In genomic region chr11:31092638-31093037, GRCh38 we compare ENCODE assay signal across 24 cellular contexts.
"Had no signal": no experiment of that assay in that cellular context is flagged by ENCODE, and none has a peak within 500 bp of the region (broad histone marks: within the 10 kb centered on the region; RNA-seq: fewer than 3 reads in every experiment).

No MANE protein-coding gene starts in this region.

- H3K4me1 Mint-ChIP-seq: stimulated activated effector memory CD8-positive, alpha-beta T cell treated with anti-CD3 and anti-CD28 coated beads, Interleukin-12 subunit alpha, Interleukin-12 subunit beta, amount 100 ng/mL, for 72 hours; stimulated activated memory B cell treated with anti-CD40 and anti-IgM and Interleukin-4, amounts not matched to agents 10 μg/mL and 1 μg/mL and 100 μg/mL, for 72 hours; stimulated activated naive B cell treated with anti-CD40 and anti-IgM and Interleukin-4, amounts not matched to agents 10 μg/mL and 1 μg/mL and 100 μg/mL, for 72 hours; stimulated activated naive CD8-positive, alpha-beta T cell treated with anti-CD3 and anti-CD28 coated beads, Interleukin-15, amount 100 ng/mL, for 72 hours had no signal

- DNase-seq: stimulated activated CD4-positive, alpha-beta T cell treated with anti-CD3 and anti-CD28 coated beads, Interleukin-2, amount 100 ng/mL, for 48 hours; stimulated activated CD4-positive, alpha-beta T cell treated with anti-CD3 and anti-CD28 coated beads, Interleukin-4, amount 100 ng/mL, for 1 hour; stimulated activated CD4-positive, alpha-beta T cell treated with anti-CD3 and anti-CD28 coated beads, Interleukin-4, amount 100 ng/mL, for 24 hours; stimulated activated CD4-positive, alpha-beta T cell treated with anti-CD3 and anti-CD28 coated beads, Interleukin-4, amount 100 ng/mL, for 4 hours; stimulated activated CD8-positive, alpha-beta memory T cell treated with anti-CD3 and anti-CD28 coated beads, Interleukin-4, amount 100 ng/mL, for 48 hours; stimulated activated naive B cell treated with anti-CD40 and anti-IgM and Interleukin-4, amounts not matched to agents 10 μg/mL and 1 μg/mL and 100 μg/mL, for 72 hours; stimulated activated naive CD4-positive, alpha-beta T cell; stimulated activated naive CD4-positive, alpha-beta T cell treated with Interleukin-2 at 50 U/mL for 16 hours; stimulated activated naive CD8-positive, alpha-beta T cell treated with anti-CD3 and anti-CD28 coated beads, Interleukin-15, amount 100 ng/mL, for 72 hours; stimulated activated naive CD8-positive, alpha-beta T cell treated with anti-CD3 and anti-CD28 coated beads, Interleukin-15, Interleukin-2, amounts not matched to agents 100 U/mL and 50 U/mL, for 24 hours; stomach; substantia nigra; testis; thyroid gland; tibial artery; transverse colon; trophoblast cell; upper lobe of left lung; upper lobe of right lung; uterus had no signal

- H3K4me3 Mint-ChIP-seq: stimulated activated effector memory CD8-positive, alpha-beta T cell treated with anti-CD3 and anti-CD28 coated beads, Interleukin-12 subunit alpha, Interleukin-12 subunit beta, amount 100 ng/mL, for 72 hours; stimulated activated memory B cell treated with anti-CD40 and anti-IgM and Interleukin-4, amounts not matched to agents 10 μg/mL and 1 μg/mL and 100 μg/mL, for 72 hours; stimulated activated naive B cell treated with anti-CD40 and anti-IgM and Interleukin-4, amounts not matched to agents 10 μg/mL and 1 μg/mL and 100 μg/mL, for 72 hours; stimulated activated naive CD8-positive, alpha-beta T cell treated with anti-CD3 and anti-CD28 coated beads, Interleukin-15, amount 100 ng/mL, for 72 hours; stimulated activated naive CD8-positive, alpha-beta T cell treated with anti-CD3 and anti-CD28 coated beads, Interleukin-15, Interleukin-2, amounts not matched to agents 100 ng/mL and 50 ng/mL, for 24 hours; type B pancreatic cell had no signal

- ATAC-seq: stimulated activated effector memory CD8-positive, alpha-beta T cell treated with anti-CD3 and anti-CD28 coated beads, Interleukin-12 subunit alpha, Interleukin-12 subunit beta, amount 100 ng/mL, for 72 hours; stimulated activated memory B cell treated with anti-CD40 and anti-IgM and Interleukin-4, amounts not matched to agents 10 μg/mL and 1 μg/mL and 100 μg/mL, for 72 hours; stimulated activated naive B cell treated with anti-CD40 and anti-IgM and Interleukin-4, amounts not matched to agents 10 μg/mL and 1 μg/mL and 100 μg/mL, for 72 hours; stimulated activated naive CD8-positive, alpha-beta T cell treated with anti-CD3 and anti-CD28 coated beads, Interleukin-15, amount 100 ng/mL, for 72 hours; stimulated activated naive CD8-positive, alpha-beta T cell treated with anti-CD3 and anti-CD28 coated beads, Interleukin-15, Interleukin-2, amounts not matched to agents 100 U/mL and 50 U/mL, for 24 hours; upper lobe of right lung had no signal

- H3K27me3 Mint-ChIP-seq: stimulated activated memory B cell treated with anti-CD40 and anti-IgM and Interleukin-4, amounts not matched to agents 10 μg/mL and 1 μg/mL and 100 μg/mL, for 72 hours; stimulated activated naive B cell treated with anti-CD40 and anti-IgM and Interleukin-4, amounts not matched to agents 10 μg/mL and 1 μg/mL and 100 μg/mL, for 72 hours; stimulated activated naive CD8-positive, alpha-beta T cell treated with anti-CD3 and anti-CD28 coated beads, Interleukin-15, amount 100 ng/mL, for 72 hours; stimulated activated naive CD8-positive, alpha-beta T cell treated with anti-CD3 and anti-CD28 coated beads, Interleukin-15, Interleukin-2, amounts not matched to agents 100 ng/mL and 50 ng/mL, for 24 hours; type B pancreatic cell had no signal

- H3K36me3 Mint-ChIP-seq: stimulated activated effector memory CD8-positive, alpha-beta T cell treated with anti-CD3 and anti-CD28 coated beads, Interleukin-12 subunit alpha, Interleukin-12 subunit beta, amount 100 ng/mL, for 72 hours; stimulated activated memory B cell treated with anti-CD40 and anti-IgM and Interleukin-4, amounts not matched to agents 10 μg/mL and 1 μg/mL and 100 μg/mL, for 72 hours; type B pancreatic cell had no signal

- H3K27ac Mint-ChIP-seq: stimulated activated effector memory CD8-positive, alpha-beta T cell treated with anti-CD3 and anti-CD28 coated beads, Interleukin-12 subunit alpha, Interleukin-12 subunit beta, amount 100 ng/mL, for 72 hours; stimulated activated memory B cell treated with anti-CD40 and anti-IgM and Interleukin-4, amounts not matched to agents 10 μg/mL and 1 μg/mL and 100 μg/mL, for 72 hours; stimulated activated naive B cell treated with anti-CD40 and anti-IgM and Interleukin-4, amounts not matched to agents 10 μg/mL and 1 μg/mL and 100 μg/mL, for 72 hours; stimulated activated naive CD8-positive, alpha-beta T cell treated with anti-CD3 and anti-CD28 coated beads, Interleukin-15, amount 100 ng/mL, for 72 hours; stimulated activated naive CD8-positive, alpha-beta T cell treated with anti-CD3 and anti-CD28 coated beads, Interleukin-15, Interleukin-2, amounts not matched to agents 100 ng/mL and 50 ng/mL, for 24 hours; type B pancreatic cell had no signal
